Comparison of ENCODE assay signal across 10 cellular contexts in the genomic region with DNA sequence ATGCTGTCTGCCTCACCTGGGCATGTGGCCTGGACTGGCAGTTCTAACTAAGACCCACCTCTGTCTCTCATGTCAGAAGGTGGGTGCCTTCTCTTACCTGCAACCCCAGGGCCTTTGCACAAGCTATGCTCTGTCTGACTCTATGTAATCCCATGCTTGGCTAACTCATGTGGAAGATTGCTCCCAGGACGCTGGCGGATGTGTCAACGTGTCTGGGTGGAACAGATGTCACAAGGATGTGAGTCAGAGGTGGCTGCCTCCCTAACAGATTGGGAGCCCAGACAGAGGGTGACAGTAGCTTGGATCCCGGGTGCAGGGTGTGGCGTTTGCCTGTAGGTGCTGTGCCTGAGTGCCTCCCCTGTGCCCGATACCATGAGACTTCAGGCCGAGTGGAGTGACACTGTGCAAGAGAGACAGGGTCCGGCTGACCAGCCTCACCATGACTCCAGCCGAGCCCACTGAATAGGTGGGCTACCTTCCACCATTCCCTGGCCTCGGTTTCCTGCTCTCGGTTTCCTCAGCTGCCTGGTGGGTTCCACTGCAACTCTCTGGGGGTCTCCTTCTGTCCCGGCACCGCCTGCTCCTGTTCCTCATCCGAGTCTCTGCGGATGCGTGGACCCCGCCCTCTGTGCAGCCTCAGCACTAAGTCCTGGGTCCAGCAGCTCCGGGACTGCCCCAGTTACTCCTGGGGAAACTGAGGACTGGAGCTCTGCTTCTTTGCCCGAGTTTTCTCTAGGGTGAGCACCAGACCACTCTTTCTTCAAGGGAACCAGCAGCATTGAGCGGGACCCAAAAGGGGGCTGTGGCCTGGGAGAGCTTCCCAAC. TPM values are rescaled to one million over a fixed set of nuclear protein-coding genes. Genes with fewer than 3 reads are reported as not detected.
DNase-seq lines count a peak whose midpoint lies in the region; ATAC-seq and TF ChIP-seq lines count a peak whose summit lies in the region.
"Had no signal": no experiment of that assay in that cellular context is flagged by ENCODE, and none has a peak within 500 bp of the region (broad histone marks: within the 10 kb centered on the region; RNA-seq: fewer than 3 reads in every experiment).

No MANE protein-coding gene starts in this region.

- TF ChIP-seq CTCF in MCF 10A (IDR thresholded peaks at IDR 0.05; ENCODE audit: unreplicated experiment) = no peak
- TF ChIP-seq CTCF in mammary epithelial cell (conservative IDR thresholded peaks at IDR 0.05 in 1 of 2, IDR thresholded peaks at IDR 0.05 in 1 of 2; ENCODE audit: extremely low read depth in 1 of 2, insufficient read depth in 1 of 2, low read depth in 1 of 2, low read length in 2 of 2) = no peak
- no peak for TF ChIP-seq CTCF in adrenal gland (IDR thresholded peaks at IDR 0.05)
- TF ChIP-seq CTCF in left lung (IDR thresholded peaks at IDR 0.05) = peak in 1 of 2 donors; percentile 23
- no peak for TF ChIP-seq CTCF in vagina (IDR thresholded peaks at IDR 0.05)

- H2AFZ ChIP-seq in mammary epithelial cell (ENCODE audit: low read depth, low read length) = no peak overlapping the region

- H3K36me3 ChIP-seq in mammary epithelial cell (ENCODE audit: insufficient read depth, low read length) = no peaks in the 10 kb centered on the region
- no peaks in the 10 kb centered on the region for H3K36me3 ChIP-seq in adrenal gland (replicated peaks in 1 of 2)
- H3K36me3 ChIP-seq in left lung = peaks cover 0 to 34% of the 10 kb centered on the region in 2 donors
- H3K36me3 ChIP-seq in vagina = no peaks in the 10 kb centered on the region

- CTCF ChIA-PET in MCF 10A (lab: Yijun Ruan, JAX) = interaction anchor here (0.5 to 0.8 kb wide), 5 partner anchors 29 to 249 kb away, joined by 3 to 5 read pairs (median 3); no protein-coding TSS in a partner anchor
- CTCF ChIA-PET in mammary epithelial cell (lab: Charles Lee; ENCODE audit: low non-redundant PET) = no interaction called here

- H3K27me3 Mint-ChIP-seq in MCF 10A (ENCODE audit: insufficient read depth, unreplicated experiment) = no peaks in the 10 kb centered on the region

- no peaks in the 10 kb centered on the region for H3K9me3 Mint-ChIP-seq in MCF 10A (ENCODE audit: unreplicated experiment)

- no peak overlapping the region for H3K27ac Mint-ChIP-seq in MCF 10A (ENCODE audit: low read depth, unreplicated experiment)

- no peak overlapping the region for H3K9ac ChIP-seq in mammary epithelial cell (ENCODE audit: insufficient read depth, low read length)

- no TSS peak for BruUV-seq in MCF 10A (replicated peaks; lab: Mats Ljungman, UMichigan)
- BruUV-seq in mammary epithelial cell (replicated peaks; lab: Mats Ljungman, UMichigan) = no TSS peak

- ATAC-seq in left lung (no peak), GM19455 (IDR thresholded peaks at IDR 0.05; ENCODE audit: unreplicated experiment) (no peak), GM19023 (IDR thresholded peaks at IDR 0.05; ENCODE audit: unreplicated experiment) (no peak)

- dilution Hi-C loops in mammary epithelial cell (cut with HindIII; ENCODE audit: low sequenced_read_pairs) = no loop called here

- H3K4me1 ChIP-seq in mammary epithelial cell (ENCODE audit: insufficient read depth, low read length) (peaks cover 16% of the 10 kb centered on the region), adrenal gland (replicated peaks in 1 of 2) (peaks cover 39 to 79% of the 10 kb centered on the region in 2 donors), left lung (peaks cover 66 to 96% of the 10 kb centered on the region in 2 donors), vagina (peaks cover 91% of the 10 kb centered on the region)

- no peak for TF ChIP-seq POLR2A in adrenal gland (IDR thresholded peaks at IDR 0.05)
- no peak for TF ChIP-seq POLR2A in vagina (IDR thresholded peaks at IDR 0.05)

- H3K36me3 Mint-ChIP-seq in MCF 10A (ENCODE audit: insufficient read depth, unreplicated experiment) = no peaks in the 10 kb centered on the region

- intact Hi-C loops in MCF 10A (cut with micrococcal nuclease) = no loop called here
- intact Hi-C loops in mammary epithelial cell (cut with micrococcal nuclease) = no loop called here
- intact Hi-C loops in adrenal gland (cut with DNase I) = no loop called here
- intact Hi-C loops in left lung (cut with DNase I) = no loop called here
- intact Hi-C loops in vagina (cut with DNase I) = no loop called here

- no peak overlapping the region for H3K4me3 ChIP-seq in mammary epithelial cell (replicated peaks in 1 of 3; ENCODE audit: insufficient read depth in 1 of 3, low read depth in 2 of 3, low read length in 3 of 3)
- no peak overlapping the region for H3K4me3 ChIP-seq in adrenal gland
- peak overlapping the region in 1 of 2 donors; percentile 6 for H3K4me3 ChIP-seq in left lung
- H3K4me3 ChIP-seq in vagina = no peak overlapping the region

- no peaks in the 10 kb centered on the region for H3K79me2 ChIP-seq in mammary epithelial cell (ENCODE audit: insufficient read depth, low read length)

- H3K9me3 ChIP-seq in mammary epithelial cell (replicated peaks; ENCODE audit: insufficient read depth, low read length) (no peaks in the 10 kb centered on the region), adrenal gland (replicated peaks in 1 of 3) (no peaks in the 10 kb centered on the region), left lung (no peaks in the 10 kb centered on the region), vagina (no peaks in the 10 kb centered on the region)

- WGBS in mammary epithelial cell (ENCODE audit: low coverage, missing lambda C conversion rate) = 95% methylated on average over 16 of the region's 20 CpGs
- 81 to 98% (median 84%) methylated on average over 12 to 20 of the region's 20 CpGs for WGBS in adrenal gland, 4 donors

- DNase-seq in MCF 10A (ENCODE audit: unreplicated experiment) = peak; percentile 48
- DNase-seq in mammary epithelial cell = no peak
- peak in 6 of 7 donors; percentile 64 to 79 (median 69) for DNase-seq in adrenal gland
- DNase-seq in left lung = peak; percentile 78 to 84
- DNase-seq in vagina (ENCODE audit: extremely low spot score in 2 of 2) = no peak
- DNase-seq in SKM-1 treated with dmso at 0.1 percent for 144 hours (lab: John Stamatoyannopoulos, UW; ENCODE audit: unreplicated experiment) = no peak
- DNase-seq: anterior cingulate cortex, islet precursor cell had no signal

- no peaks in the 10 kb centered on the region for H4K20me1 ChIP-seq in mammary epithelial cell (ENCODE audit: insufficient read depth, low read length)

- H3K4me2 ChIP-seq in mammary epithelial cell (ENCODE audit: insufficient read depth, low read depth, low read length) = no peak overlapping the region

- POLR2A ChIA-PET in MCF 10A (lab: Yijun Ruan, JAX) = interaction anchor here (1.2 to 1.7 kb wide), 2 partner anchors 9 kb away, joined by 3 to 7 read pairs; no protein-coding TSS in a partner anchor

- peaks cover 49% of the 10 kb centered on the region for H3K4me1 Mint-ChIP-seq in MCF 10A (ENCODE audit: insufficient read depth, unreplicated experiment)

- H3K27ac ChIP-seq in mammary epithelial cell (ENCODE audit: insufficient read depth, low read depth, low read length) (no peak overlapping the region), adrenal gland (peak overlapping the region in 2 of 5 donors; percentile 7 to 84), left lung (peak overlapping the region; percentile 3 to 65), vagina (peak overlapping the region; percentile 81)

- in situ Hi-C loops in mammary epithelial cell (cut with MboI; ENCODE audit: low sequenced_read_pairs in 2 of 2) = no loop called here

- H3K4me3 Mint-ChIP-seq in MCF 10A (ENCODE audit: unreplicated experiment) = no peak overlapping the region

- H3K27me3 ChIP-seq in mammary epithelial cell (ENCODE audit: insufficient read depth, low read length) (no peaks in the 10 kb centered on the region), adrenal gland (no peaks in the 10 kb centered on the region), left lung (no peaks in the 10 kb centered on the region), vagina (no peaks in the 10 kb centered on the region)

RNA-seq across cellular contexts. Expression of a gene that starts 11.0 kb away (rescaled TPM):
- total RNA-seq in MCF 10A (2022) = 48.4 and 57.9 TPM in 2 replicates
- 10 to 100 TPM; 14.4 to 26.7 TPM for total RNA-seq in mammary epithelial cell
- 8.4 TPM for polyA plus RNA-seq in mammary epithelial cell
- polyA minus RNA-seq in mammary epithelial cell = 12.4 TPM
- 10 to 100 TPM; 10.8 to 81.2 (median 40.3) TPM for total RNA-seq in adrenal gland
- 100 to 1,000 TPM in 1 of 3 donors, 10 to 100 TPM in 1, 1 to 10 TPM in 1; 7.7 to 160 (median 35.2) TPM for polyA plus RNA-seq in adrenal gland
- 100 to 1,000 TPM in 1 of 2 donors, 10 to 100 TPM in 1; 58.2 to 113 TPM for total RNA-seq in left lung
- 102 TPM for total RNA-seq in vagina

RNA-seq across cellular contexts. Expression of a gene that starts 39.8 kb away (rescaled TPM):
- total RNA-seq in MCF 10A (2022) = 131 and 161 TPM in 2 replicates
- total RNA-seq in mammary epithelial cell = 100 to 1,000 TPM; 112 to 167 TPM
- polyA plus RNA-seq in mammary epithelial cell = 94.4 TPM
- polyA minus RNA-seq in mammary epithelial cell = 232 TPM
- 100 to 1,000 TPM; 176 to 290 (median 241) TPM for total RNA-seq in adrenal gland
- 100 to 1,000 TPM; 134 to 468 (median 338) TPM for polyA plus RNA-seq in adrenal gland
- total RNA-seq in left lung = 100 to 1,000 TPM; 262 to 265 TPM
- 228 TPM for total RNA-seq in vagina

RNA-seq across cellular contexts. Expression of a gene that starts 47.7 kb away (rescaled TPM):
- total RNA-seq in MCF 10A (2022) = 40.5 and 46.1 TPM in 2 replicates
- total RNA-seq in mammary epithelial cell = 10 to 100 TPM; 21.8 to 32.5 TPM
- 22.9 TPM for polyA plus RNA-seq in mammary epithelial cell
- polyA minus RNA-seq in mammary epithelial cell = 10.9 TPM
- total RNA-seq in adrenal gland = 10 to 100 TPM; 19.2 to 57.7 (median 35.7) TPM
- 10 to 100 TPM in 2 of 3 donors, 1 to 10 TPM in 1; 7.8 to 41.8 (median 38.3) TPM for polyA plus RNA-seq in adrenal gland
- 10 to 100 TPM; 32.9 to 46.5 TPM for total RNA-seq in left lung
- total RNA-seq in vagina = 57.0 TPM

Comparison
In these comparisons a context has a peak if more than half of its experiments do, and no peak if none do; other contexts are left out.
1. DNase-seq: peak in MCF 10A (single experiment), adrenal gland (6 of 7) and left lung (2 of 2); none in mammary epithelial cell (single experiment), vagina (0 of 2) and SKM-1 treated with dmso at 0.1 percent for 144 hours (single experiment).